In the genomic region with DNA sequence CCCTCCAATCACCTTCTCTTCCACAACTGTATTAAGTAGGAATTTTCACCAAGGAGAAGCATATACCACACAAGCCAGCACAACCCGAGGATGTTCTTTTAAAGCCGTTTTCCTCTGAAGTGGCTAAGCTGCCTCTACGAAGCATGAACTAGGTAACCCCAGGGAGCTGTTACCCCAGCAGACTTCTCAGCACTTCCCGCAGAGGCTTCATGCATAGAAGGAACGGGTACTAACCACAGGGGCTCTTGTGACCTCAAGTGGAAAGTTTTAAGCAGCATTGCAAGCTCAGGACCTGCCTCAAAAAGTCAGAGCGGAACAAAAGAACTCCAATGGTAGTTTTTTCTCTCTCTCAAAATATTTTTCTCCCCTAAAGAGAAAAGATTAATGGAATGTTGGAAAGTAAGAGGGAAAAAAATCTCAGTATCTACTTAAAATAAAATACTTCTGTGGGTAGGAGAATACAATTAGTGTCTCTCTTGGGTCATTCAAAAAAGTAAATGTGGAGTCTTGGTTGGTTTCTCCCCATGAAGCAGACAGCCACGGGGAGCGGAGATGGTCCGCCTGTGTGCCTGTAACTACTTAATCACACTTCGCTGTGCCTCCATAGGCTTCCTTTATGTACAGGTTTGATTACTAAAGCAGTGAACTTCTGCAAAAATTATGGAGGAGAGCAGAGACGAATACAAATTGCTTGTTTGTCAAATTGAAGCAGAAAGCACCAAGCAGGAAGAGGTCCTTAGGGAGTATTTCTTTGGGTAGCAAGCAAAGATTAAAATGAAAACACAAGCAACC, we compare ENCODE assay signal across 9 cellular contexts. TPM values are rescaled to one million over a fixed set of nuclear protein-coding genes. Genes with fewer than 3 reads are reported as not detected.
A peak's percentile ranks its signal among the peaks of the same experiment; 100 is the strongest.
DNase-seq lines count a peak whose midpoint lies in the region; ATAC-seq, FAIRE-seq and TF ChIP-seq lines count a peak whose summit lies in the region.
"Had no signal": no experiment of that assay in that cellular context is flagged by ENCODE, and none has a peak within 500 bp of the region (broad histone marks: within the 10 kb centered on the region; RNA-seq: fewer than 3 reads in every experiment).

No MANE protein-coding gene starts in this region.

- POLR2A ChIA-PET in naive thymus-derived CD4-positive, alpha-beta T cell (lab: Charles Lee): interaction anchor here (1.2 kb wide), 1 partner anchor 15 kb away, joined by 3 read pairs; no protein-coding TSS in a partner anchor
- POLR2A ChIA-PET in HepG2 (lab: Yijun Ruan, JAX): no interaction called here

- intact Hi-C loops in naive thymus-derived CD4-positive, alpha-beta T cell (cut with micrococcal nuclease): loop anchor here (1.0 to 10.0 kb wide), 5 partner anchors 41 to 186 kb away; a partner anchor contains a TSS
- intact Hi-C loops in HepG2 (cut with micrococcal nuclease; ENCODE audit: unreplicated experiment): no loop called here

- H4K20me1 ChIP-seq in HepG2 (ENCODE audit: insufficient read depth, low read length): no peaks in the 10 kb centered on the region

- peaks cover 12 to 45% (median 30%) of the 10 kb centered on the region in 7 donors for H3K4me1 Mint-ChIP-seq in naive thymus-derived CD4-positive, alpha-beta T cell

- 90% methylated on average over 11 of the region's 11 CpGs for WGBS in HepG2 (ENCODE audit: low lambda C conversion rate)

- ATAC-seq in GM19372 (IDR thresholded peaks at IDR 0.05; ENCODE audit: low read depth, unreplicated experiment): peak; percentile 94
- ATAC-seq in HG03159 (IDR thresholded peaks at IDR 0.05; ENCODE audit: unreplicated experiment): peak; percentile 84
- ATAC-seq in naive thymus-derived CD4-positive, alpha-beta T cell: peak; percentile 85
- ATAC-seq in HepG2: no peak
- ATAC-seq: Panc1 had no signal

- no peak overlapping the region for H3K4me2 ChIP-seq in HepG2 (ENCODE audit: low read depth, low read length)

- TF ChIP-seq RAD21 in HepG2 (CRISPR knock-in tag; IDR thresholded peaks at IDR 0.05): no peak

- H3K36me3 Mint-ChIP-seq in naive thymus-derived CD4-positive, alpha-beta T cell: peaks cover 11 to 45% (median 30%) of the 10 kb centered on the region in 5 donors

- no peak overlapping the region for H2AFZ ChIP-seq in HepG2 (ENCODE audit: low read length)

- BruUV-seq in HepG2 (replicated peaks; lab: Mats Ljungman, UMichigan): no TSS peak

- no peaks in the 10 kb centered on the region for H3K9me3 Mint-ChIP-seq in naive thymus-derived CD4-positive, alpha-beta T cell

- no peaks in the 10 kb centered on the region for H3K79me2 ChIP-seq in HepG2 (ENCODE audit: insufficient read depth, low read length)

- DNase-seq in activated CD8-positive, alpha-beta memory T cell treated with anti-CD3 and anti-CD28 coated beads for 48 hours (ENCODE audit: low read depth in 2 of 3, low spot score in 2 of 3): peak in 2 of 3 experiments; percentile 9 to 11
- peak in 8 of 9 donors; percentile 32 to 62 (median 55) for DNase-seq in naive thymus-derived CD4-positive, alpha-beta T cell
- DNase-seq in NCI-H1694 treated with DMSO at 0.1 percent for 48 hours (lab: John Stamatoyannopoulos, UW) (no peak), HepG2 (ENCODE audit: low spot score) (no peak), NCI-H446 (lab: John Stamatoyannopoulos, UW) (no peak)

- no peak overlapping the region for H3K9ac ChIP-seq in HepG2 (ENCODE audit: insufficient read depth, low read depth, low read length)

- peak overlapping the region in 9 of 10 donors; percentile 15 to 79 (median 34) for H3K4me3 Mint-ChIP-seq in naive thymus-derived CD4-positive, alpha-beta T cell

- H3K36me3 ChIP-seq in naive thymus-derived CD4-positive, alpha-beta T cell (ENCODE audit: control insufficient read depth in 2 of 3, insufficient read depth in 3 of 3, low read length in 3 of 3): peaks cover 1 to 36% (median 6%) of the 10 kb centered on the region in 3 experiments
- H3K36me3 ChIP-seq in HepG2 (replicated peaks in 1 of 2; ENCODE audit: control insufficient read depth in 1 of 2, insufficient read depth in 2 of 2, low read length in 2 of 2): peaks cover 7 to 40% of the 10 kb centered on the region in 2 experiments

- no peaks in the 10 kb centered on the region for H3K9me3 ChIP-seq in naive thymus-derived CD4-positive, alpha-beta T cell (ENCODE audit: control insufficient read depth in 2 of 3, low read length in 3 of 3)
- no peaks in the 10 kb centered on the region for H3K9me3 ChIP-seq in HepG2 (ENCODE audit: low read length)

- H3K27me3 ChIP-seq in naive thymus-derived CD4-positive, alpha-beta T cell (ENCODE audit: control insufficient read depth in 2 of 2, insufficient read depth in 2 of 2, low read length in 2 of 2): no peaks in the 10 kb centered on the region
- H3K27me3 ChIP-seq in HepG2 (ENCODE audit: control insufficient read depth in 1 of 2, insufficient read depth in 2 of 2, low read length in 2 of 2): no peaks in the 10 kb centered on the region

- H3K27me3 Mint-ChIP-seq in naive thymus-derived CD4-positive, alpha-beta T cell: no peaks in the 10 kb centered on the region

- in situ Hi-C loops in HepG2 (cut with HindIII; ENCODE audit: extremely low pct_ligation_motif_present, low pct_unique_long_range_greater_than_20kb): no loop called here

- H3K4me3 ChIP-seq in naive thymus-derived CD4-positive, alpha-beta T cell (ENCODE audit: low read length): no peak overlapping the region
- H3K4me3 ChIP-seq in HepG2 (replicated peaks in 1 of 3; ENCODE audit: insufficient read depth in 1 of 3, low read depth in 2 of 3, low read length in 3 of 3): no peak overlapping the region

- TF ChIP-seq CTCF in HepG2 (CRISPR knock-in tag; IDR thresholded peaks at IDR 0.05): no peak

- no peak for TF ChIP-seq POLR2A in HepG2 (IDR thresholded peaks at IDR 0.05; ENCODE audit: insufficient read depth in 1 of 2, low read depth in 2 of 2, low read length in 2 of 2)

- FAIRE-seq in HepG2 (lab: Jason Lieb, UNC): no peak
- FAIRE-seq: keratinocyte had no signal

- CTCF ChIA-PET in naive thymus-derived CD4-positive, alpha-beta T cell (lab: Charles Lee): no interaction called here
- CTCF ChIA-PET in HepG2 (lab: Yijun Ruan, JAX; ENCODE audit: low intra/inter-chr PET ratio, low total read pairs): no interaction called here

- peak overlapping the region; percentile 22 to 78 (median 65) for H3K27ac Mint-ChIP-seq in naive thymus-derived CD4-positive, alpha-beta T cell

- peak overlapping the region; percentile 34 for H3K27ac ChIP-seq in naive thymus-derived CD4-positive, alpha-beta T cell (ENCODE audit: low read depth, low read length)
- no peak overlapping the region for H3K27ac ChIP-seq in HepG2 (ENCODE audit: extremely low read length, insufficient read depth, low read length)

- TF ChIP-seq EP300 in HepG2 (IDR thresholded peaks at IDR 0.05; ENCODE audit: low read depth in 2 of 2, low read length in 2 of 2): no peak
- TF ChIP-seq EP300 in HepG2 (CRISPR knock-in tag; IDR thresholded peaks at IDR 0.05; ENCODE audit: borderline replicate concordance): no peak

- H3K4me1 ChIP-seq in naive thymus-derived CD4-positive, alpha-beta T cell (ENCODE audit: control insufficient read depth in 2 of 2, insufficient read depth in 2 of 2, low read length in 2 of 2): peaks cover 5 to 11% of the 10 kb centered on the region in 2 donors
- H3K4me1 ChIP-seq in HepG2 (ENCODE audit: insufficient read depth, low read length): no peaks in the 10 kb centered on the region

RNA-seq across cellular contexts. Expression of a gene that starts 40.9 kb away (rescaled TPM):
- total RNA-seq in naive thymus-derived CD4-positive, alpha-beta T cell: 10 to 100 TPM in 4 of 5 experiments, 1 to 10 TPM in 1; 9.8 to 24.6 (median 21.2) TPM
- 10 to 100 TPM in 1 of 2 donors, 1 to 10 TPM in 1; 7.2 to 11.5 TPM for polyA plus RNA-seq in naive thymus-derived CD4-positive, alpha-beta T cell
- 15.0 and 18.3 TPM in 2 replicates for total RNA-seq in HepG2 (2016; rRNA removed; fragmentation: Illumina TruSeq; extraction: Trizol)
- total RNA-seq in HepG2 (2016; cell fraction: cytosol; rRNA removed; fragmentation: Illumina TruSeq; extraction: Trizol; ENCODE audit: low read depth): 6.2 and 6.8 TPM in 2 replicates
- 14.9 and 17.4 TPM in 2 replicates for total RNA-seq in HepG2 (2016; cell fraction: insoluble cytoplasmic fraction; rRNA removed; fragmentation: Illumina TruSeq; extraction: Trizol)
- 8.4 and 9.3 TPM in 2 replicates for total RNA-seq in HepG2 (2016; cell fraction: membrane; rRNA removed; fragmentation: Illumina TruSeq; extraction: Trizol)
- 13.8 and 18.3 TPM in 2 replicates for total RNA-seq in HepG2 (2016; cell fraction: nucleus; rRNA removed; fragmentation: Illumina TruSeq; extraction: Trizol)
- 10.3 and 10.8 TPM in 2 replicates for polyA plus RNA-seq in HepG2 (2011; rRNA removed)
- polyA plus RNA-seq in HepG2 (2011; cell fraction: cytosol; rRNA removed): 7.7 and 9.5 TPM in 2 replicates
- polyA plus RNA-seq in HepG2 (2011; cell fraction: nucleus; rRNA removed): 8.6 and 9.4 TPM in 2 replicates
- polyA plus RNA-seq in HepG2 (2012): 9.4 and 10.8 TPM in 2 replicates
- 1.1 and 1.4 TPM in 2 replicates for polyA plus RNA-seq in HepG2 (2016; cell fraction: cytosol; fragmentation: Illumina TruSeq; extraction: Trizol; ENCODE audit: low read depth)
- 17.0 and 18.4 TPM in 2 replicates for polyA plus RNA-seq in HepG2 (2016; cell fraction: insoluble cytoplasmic fraction; fragmentation: Illumina TruSeq; extraction: Trizol; ENCODE audit: low read depth)
- 3.7 and 4.0 TPM in 2 replicates for polyA plus RNA-seq in HepG2 (2016; cell fraction: membrane; fragmentation: Illumina TruSeq; extraction: Trizol; ENCODE audit: low read depth)
- 12.1 and 14.3 TPM in 2 replicates for polyA plus RNA-seq in HepG2 (2016; cell fraction: nucleus; fragmentation: Illumina TruSeq; extraction: Trizol; ENCODE audit: insufficient read depth, low read depth)
- polyA minus RNA-seq in HepG2 (2011; rRNA and poly(A)+ RNA removed; ENCODE audit: low replicate concordance): 19.3 and 24.5 TPM in 2 replicates
- polyA minus RNA-seq in HepG2 (2011; cell fraction: cytosol; rRNA and poly(A)+ RNA removed): 9.0 and 10.3 TPM in 2 replicates
- polyA minus RNA-seq in HepG2 (2011; cell fraction: nucleus; rRNA and poly(A)+ RNA removed): 27.7 and 29.1 TPM in 2 replicates

RNA-seq across cellular contexts. Expression of a gene that starts 52.0 kb away (rescaled TPM):
- 10 to 100 TPM; 19.8 to 35.8 (median 29.7) TPM for total RNA-seq in naive thymus-derived CD4-positive, alpha-beta T cell
- 10 to 100 TPM; 29.8 to 39.2 TPM for polyA plus RNA-seq in naive thymus-derived CD4-positive, alpha-beta T cell
- 6.6 and 10.4 TPM in 2 replicates for total RNA-seq in HepG2 (2016; rRNA removed; fragmentation: Illumina TruSeq; extraction: Trizol)
- 0.79 and 0.91 TPM in 2 replicates for total RNA-seq in HepG2 (2016; cell fraction: cytosol; rRNA removed; fragmentation: Illumina TruSeq; extraction: Trizol; ENCODE audit: low read depth)
- total RNA-seq in HepG2 (2016; cell fraction: insoluble cytoplasmic fraction; rRNA removed; fragmentation: Illumina TruSeq; extraction: Trizol): 8.2 and 11.7 TPM in 2 replicates
- 3.1 and 3.4 TPM in 2 replicates for total RNA-seq in HepG2 (2016; cell fraction: membrane; rRNA removed; fragmentation: Illumina TruSeq; extraction: Trizol)
- 8.7 and 10.3 TPM in 2 replicates for total RNA-seq in HepG2 (2016; cell fraction: nucleus; rRNA removed; fragmentation: Illumina TruSeq; extraction: Trizol)
- polyA plus RNA-seq in HepG2 (2011; rRNA removed): 7.7 and 11.4 TPM in 2 replicates
- polyA plus RNA-seq in HepG2 (2011; cell fraction: cytosol; rRNA removed): 5.9 and 9.6 TPM in 2 replicates
- 3.1 and 3.5 TPM in 2 replicates for polyA plus RNA-seq in HepG2 (2011; cell fraction: nucleus; rRNA removed)
- polyA plus RNA-seq in HepG2 (2012): 6.1 and 6.7 TPM in 2 replicates
- polyA plus RNA-seq in HepG2 (2016; cell fraction: cytosol; fragmentation: Illumina TruSeq; extraction: Trizol; ENCODE audit: low read depth): 0.89 and 1.2 TPM in 2 replicates
- 9.1 and 9.3 TPM in 2 replicates for polyA plus RNA-seq in HepG2 (2016; cell fraction: insoluble cytoplasmic fraction; fragmentation: Illumina TruSeq; extraction: Trizol; ENCODE audit: low read depth)
- 2.4 and 3.2 TPM in 2 replicates for polyA plus RNA-seq in HepG2 (2016; cell fraction: membrane; fragmentation: Illumina TruSeq; extraction: Trizol; ENCODE audit: low read depth)
- 14.0 and 15.8 TPM in 2 replicates for polyA plus RNA-seq in HepG2 (2016; cell fraction: nucleus; fragmentation: Illumina TruSeq; extraction: Trizol; ENCODE audit: insufficient read depth, low read depth)
- polyA minus RNA-seq in HepG2 (2011; rRNA and poly(A)+ RNA removed; ENCODE audit: low replicate concordance): 9.4 and 15.8 TPM in 2 replicates
- 5.4 and 6.8 TPM in 2 replicates for polyA minus RNA-seq in HepG2 (2011; cell fraction: cytosol; rRNA and poly(A)+ RNA removed)
- 4.5 and 7.8 TPM in 2 replicates for polyA minus RNA-seq in HepG2 (2011; cell fraction: nucleus; rRNA and poly(A)+ RNA removed)

Comparison
In these comparisons a context has a peak if more than half of its experiments do, and no peak if none do; other contexts are left out.
1. DNase-seq: peak in activated CD8-positive, alpha-beta memory T cell treated with anti-CD3 and anti-CD28 coated beads for 48 hours (2 of 3) and naive thymus-derived CD4-positive, alpha-beta T cell (8 of 9); none in NCI-H1694 treated with DMSO at 0.1 percent for 48 hours (single experiment), HepG2 (single experiment) and NCI-H446 (0 of 2).